In the genomic region with DNA sequence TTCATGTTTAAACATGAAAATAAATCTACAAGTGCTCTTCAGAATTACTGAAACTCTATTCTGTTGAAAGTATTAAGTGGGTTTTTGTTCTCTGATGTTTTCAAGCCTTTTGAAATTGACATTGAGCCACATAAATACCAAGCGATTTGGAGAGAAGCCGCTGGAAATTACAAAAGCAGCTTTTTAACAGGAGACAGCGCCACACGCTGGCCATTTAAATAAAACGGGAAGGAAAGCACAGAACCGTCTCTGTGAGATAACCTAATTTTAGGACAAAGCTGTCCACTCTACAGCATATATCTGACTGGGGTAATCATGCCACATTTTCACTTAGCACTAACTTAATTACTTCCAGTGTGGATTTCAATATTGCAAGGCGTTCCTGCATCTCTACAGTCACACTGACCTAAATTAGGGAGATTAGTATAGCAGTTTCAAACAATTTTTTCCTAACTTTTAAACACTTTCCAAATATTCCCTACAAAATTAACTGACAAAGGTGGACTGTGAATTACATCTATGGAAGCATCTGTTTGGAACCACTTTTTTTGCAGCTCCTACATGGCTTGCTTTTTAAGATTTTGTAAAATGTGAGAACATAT, we compare ENCODE assay signal across 8 cellular contexts. TPM values are rescaled to one million over a fixed set of nuclear protein-coding genes. Genes with fewer than 3 reads are reported as not detected.
DNase-seq lines count a peak whose midpoint lies in the region; ATAC-seq and TF ChIP-seq lines count a peak whose summit lies in the region.

No MANE protein-coding gene starts in this region.

- H3K9ac ChIP-seq in GM23248 (no peak overlapping the region), OCI-LY1 (ENCODE audit: low read length) (no peak overlapping the region)

- no peak overlapping the region for H2AFZ ChIP-seq in GM23248
- H2AFZ ChIP-seq in OCI-LY1 (ENCODE audit: low read length), result no peak overlapping the region

- WGBS in GM23248 (ENCODE audit: low coverage in 1 of 2, low lambda C conversion rate in 2 of 2, missing lambda C conversion rate in 2 of 2), 2 experiments, result 0 to 3% methylated on average over 7 of the region's 7 CpGs
- WGBS in lung, 2 donors, result 2% methylated on average over 7 of the region's 7 CpGs

- H3K9me2 ChIP-seq in GM23248 (ENCODE audit: insufficient read depth) (no peaks in the 10 kb centered on the region), OCI-LY1 (ENCODE audit: low read depth, low read length) (no peaks in the 10 kb centered on the region)

- TF ChIP-seq CTCF in OCI-LY1 (IDR thresholded peaks at IDR 0.05; ENCODE audit: low read length) (peak; percentile 57), brain microvascular endothelial cell (IDR thresholded peaks at IDR 0.05; ENCODE audit: low read depth, low read length, missing control alignments) (peak; percentile 58), lung (IDR thresholded peaks at IDR 0.05; ENCODE audit: control extremely low read depth, extremely low read depth) (peak; percentile 42)

- no peaks in the 10 kb centered on the region for H4K20me1 ChIP-seq in GM23248 (ENCODE audit: insufficient read depth)
- H4K20me1 ChIP-seq in OCI-LY1 (ENCODE audit: insufficient read depth, low read length), result no peaks in the 10 kb centered on the region

- H3K4me1 ChIP-seq in GM23248 (ENCODE audit: insufficient read depth), result no peaks in the 10 kb centered on the region
- H3K4me1 ChIP-seq in OCI-LY1 (ENCODE audit: insufficient read depth, low read length, severe bottlenecking), result no peaks in the 10 kb centered on the region
- no peaks in the 10 kb centered on the region for H3K4me1 ChIP-seq in lung (ENCODE audit: control insufficient read depth in 2 of 2, insufficient read depth in 2 of 2, low read length in 2 of 2)

- H3K9me3 ChIP-seq in GM23248 (ENCODE audit: low read depth) (no peaks in the 10 kb centered on the region), OCI-LY1 (ENCODE audit: low read length) (no peaks in the 10 kb centered on the region), lung (ENCODE audit: control insufficient read depth in 2 of 2, insufficient read depth in 1 of 2, low read length in 1 of 2) (no peaks in the 10 kb centered on the region)

- ATAC-seq in lung (ENCODE audit: insufficient read depth, low FRiP score) (peak; percentile 78), HG02973 (IDR thresholded peaks at IDR 0.05; ENCODE audit: unreplicated experiment) (no peak), HG03175 (IDR thresholded peaks at IDR 0.05; ENCODE audit: unreplicated experiment) (no peak), HG02623 (IDR thresholded peaks at IDR 0.05; ENCODE audit: unreplicated experiment) (no peak)

- no peaks in the 10 kb centered on the region for H3F3A ChIP-seq in GM23248 (ENCODE audit: insufficient read depth)
- H3F3A ChIP-seq in OCI-LY1 (ENCODE audit: insufficient read depth, low read length), result no peaks in the 10 kb centered on the region

- in situ Hi-C loops in GM23248 (cut with MboI), result loop anchor here (25.0 kb wide), 1 partner anchor 751 kb away; no protein-coding TSS in a partner anchor
- in situ Hi-C loops in brain microvascular endothelial cell (cut with HindIII; ENCODE audit: low pct_ligation_motif_present, low sequenced_read_pairs), result no loop called here

- DNase-seq in COR-L47 (lab: John Stamatoyannopoulos, UW), result peak; percentile 14
- DNase-seq in GM23248, result peak; percentile 60
- DNase-seq in brain microvascular endothelial cell, result no peak
- DNase-seq in lung (ENCODE audit: low spot score), result peak; percentile 58

- no peak overlapping the region for H3K4me3 ChIP-seq in GM23248
- H3K4me3 ChIP-seq in OCI-LY1 (ENCODE audit: low read depth, low read length, poor library complexity, severe bottlenecking), result no peak overlapping the region
- H3K4me3 ChIP-seq in brain microvascular endothelial cell (ENCODE audit: low read depth, low read length), result no peak overlapping the region
- no peak overlapping the region for H3K4me3 ChIP-seq in lung

- no peak overlapping the region for H3K4me2 ChIP-seq in GM23248 (ENCODE audit: unreplicated experiment)
- H3K4me2 ChIP-seq in OCI-LY1 (ENCODE audit: low read length), result no peak overlapping the region

- H3K79me2 ChIP-seq in GM23248 (ENCODE audit: insufficient read depth) (no peaks in the 10 kb centered on the region), OCI-LY1 (ENCODE audit: insufficient read depth, low read length) (no peaks in the 10 kb centered on the region)

- H3K27me3 ChIP-seq in GM23248 (replicated peaks; ENCODE audit: insufficient read depth), result no peaks in the 10 kb centered on the region
- H3K27me3 ChIP-seq in OCI-LY1 (ENCODE audit: insufficient read depth, low read length), result no peaks in the 10 kb centered on the region
- no peaks in the 10 kb centered on the region for H3K27me3 ChIP-seq in brain microvascular endothelial cell (replicated peaks)
- H3K27me3 ChIP-seq in lung (ENCODE audit: control insufficient read depth, insufficient read depth), result no peaks in the 10 kb centered on the region

- no peak overlapping the region for H3K27ac ChIP-seq in GM23248
- no peak overlapping the region for H3K27ac ChIP-seq in OCI-LY1 (ENCODE audit: low read depth, low read length, poor library complexity, severe bottlenecking)
- H3K27ac ChIP-seq in brain microvascular endothelial cell, result no peak overlapping the region
- H3K27ac ChIP-seq in lung (ENCODE audit: low read depth in 1 of 2, low read length in 1 of 2), result no peak overlapping the region

- H3K36me3 ChIP-seq in GM23248 (ENCODE audit: low read depth) (no peaks in the 10 kb centered on the region), OCI-LY1 (ENCODE audit: insufficient read depth, low read length) (no peaks in the 10 kb centered on the region), brain microvascular endothelial cell (replicated peaks) (no peaks in the 10 kb centered on the region), lung (ENCODE audit: control insufficient read depth in 2 of 2, insufficient read depth in 2 of 2, low read length in 2 of 2) (no peaks in the 10 kb centered on the region)

RNA-seq across cellular contexts. Expression of a gene that starts 6.8 kb away (rescaled TPM):
- not detected in 2 replicates for total RNA-seq in GM23248 (2014; rRNA removed; shearing (Covaris generic))
- polyA plus RNA-seq in GM23248 (2016; fragmentation: Nextera tagmentation; extraction: Ambion mirVana) (not detected in 2 replicates), lung (10 to 100 TPM in 1 of 2 donors, 1 to 10 TPM in 1; 6.0 to 20.2 TPM)
- total RNA-seq in lung, result 10 to 100 TPM; 24.3 to 44.2 TPM

Comparison
In these comparisons a context has a peak if more than half of its experiments do, and no peak if none do; other contexts are left out.
1. RNA of a gene that starts 6.8 kb away (total RNA-seq): 24.3 to 44.2 TPM in lung; not detected in GM23248; every median in the first group is over 10 times any median in the second.
2. Peak in every context shown above with its lines, with median percentiles within 50 percentile points of each other: CTCF ChIP-seq.